12 cellular contexts compared by ENCODE assay signal in genomic region chr10:79424221-79425073, GRCh38. TPM values are rescaled to one million over a fixed set of nuclear protein-coding genes. Genes with fewer than 3 reads are reported as not detected.
DNase-seq lines count a peak whose midpoint lies in the region; ATAC-seq and TF ChIP-seq lines count a peak whose summit lies in the region.
"Had no signal": no experiment of that assay in that cellular context is flagged by ENCODE, and none has a peak within 500 bp of the region (broad histone marks: within the 10 kb centered on the region; RNA-seq: fewer than 3 reads in every experiment).

No MANE protein-coding gene starts in this region.

- no peak overlapping the region for H3K4me3 ChIP-seq in mucosa of descending colon
- no peak overlapping the region for H3K4me3 ChIP-seq in thymus (ENCODE audit: low read length)

- TF ChIP-seq CTCF in endothelial cell (IDR thresholded peaks at IDR 0.05; ENCODE audit: unreplicated experiment) (no peak), mucosa of descending colon (IDR thresholded peaks at IDR 0.05) (no peak)

- DNase-seq in NCI-H510A treated with DMSO at 0.1 percent for 48 hours (lab: John Stamatoyannopoulos, UW): peak; percentile 80
- no peak for DNase-seq in endothelial cell (ENCODE audit: low spot score)
- DNase-seq in mucosa of descending colon: peak; percentile 45 to 54 (median 52)
- no peak for DNase-seq in stimulated activated CD4-positive, alpha-beta T cell treated with anti-CD3 and anti-CD28 coated beads, Interleukin-4, amount 100 ng/mL, for 4 hours
- DNase-seq in NCI-H446 treated with DMSO at 0.1 percent for 48 hours (lab: John Stamatoyannopoulos, UW): no peak
- DNase-seq: activated T-cell treated with anti-CD3 and anti-CD28 coated beads, Interleukin-2, amount 50 U/mL, for 72 hours; effector CD8-positive, alpha-beta T cell; kidney glomerular epithelial cell; NCI-H526 treated with DMSO at 0.1 percent for 48 hours; stimulated activated CD4-positive, alpha-beta T cell treated with anti-CD3 and anti-CD28 coated beads, Interleukin-1b, Interleukin-23, amount 100 ng/mL, for 48 hours had no signal

- H3K36me3 Mint-ChIP-seq in endothelial cell (ENCODE audit: low read depth, unreplicated experiment): peaks cover 28% of the 10 kb centered on the region

- H3K4me1 ChIP-seq in mucosa of descending colon (ENCODE audit: low read depth) (peaks cover 7% of the 10 kb centered on the region), thymus (ENCODE audit: control insufficient read depth, insufficient read depth, low read length) (no peaks in the 10 kb centered on the region)

- no peaks in the 10 kb centered on the region for H3K36me3 ChIP-seq in mucosa of descending colon (ENCODE audit: low read depth)
- no peaks in the 10 kb centered on the region for H3K36me3 ChIP-seq in thymus (ENCODE audit: control insufficient read depth, insufficient read depth)

- H3K27ac Mint-ChIP-seq in endothelial cell (ENCODE audit: unreplicated experiment): peak overlapping the region; percentile 58
- H3K27ac Mint-ChIP-seq: activated T-cell treated with anti-CD3 and anti-CD28 coated beads, Interleukin-2, amount 50 U/mL, for 72 hours had no signal

- WGBS in thymus: 94% methylated on average over 11 of the region's 11 CpGs

- ATAC-seq in mucosa of descending colon (peak; percentile 82), HG03097 (IDR thresholded peaks at IDR 0.05; ENCODE audit: low FRiP score, unreplicated experiment) (no peak)
- ATAC-seq: activated T-cell treated with anti-CD3 and anti-CD28 coated beads, Interleukin-2, amount 50 U/mL, for 72 hours had no signal

- H3K4me1 Mint-ChIP-seq in endothelial cell (ENCODE audit: unreplicated experiment): peaks cover 35% of the 10 kb centered on the region

- H3K9me3 ChIP-seq in mucosa of descending colon: no peaks in the 10 kb centered on the region
- H3K9me3 ChIP-seq in thymus (ENCODE audit: control insufficient read depth): no peaks in the 10 kb centered on the region

- no peaks in the 10 kb centered on the region for H3K9me3 Mint-ChIP-seq in endothelial cell (ENCODE audit: unreplicated experiment)
- H3K9me3 Mint-ChIP-seq: activated T-cell treated with anti-CD3 and anti-CD28 coated beads, Interleukin-2, amount 50 U/mL, for 72 hours had no signal

- intact Hi-C loops in mucosa of descending colon (cut with DNase I, micrococcal nuclease): no loop called here

- H3K27me3 ChIP-seq in thymus (ENCODE audit: control insufficient read depth, insufficient read depth): no peaks in the 10 kb centered on the region

- peak overlapping the region; percentile 72 for H3K4me3 Mint-ChIP-seq in endothelial cell (ENCODE audit: unreplicated experiment)
- H3K4me3 Mint-ChIP-seq: activated T-cell treated with anti-CD3 and anti-CD28 coated beads, Interleukin-2, amount 50 U/mL, for 72 hours had no signal

- H3K27me3 Mint-ChIP-seq in endothelial cell (ENCODE audit: unreplicated experiment): peaks cover 1% of the 10 kb centered on the region

- peak overlapping the region; percentile 8 for H3K27ac ChIP-seq in thymus (ENCODE audit: low read depth)

RNA-seq across cellular contexts. Expression of gene ZCCHC24, which starts 21.0 kb away (rescaled TPM):
- total RNA-seq in endothelial cell (ENCODE audit: unreplicated experiment) (60.0 TPM), mucosa of descending colon (100 to 1,000 TPM in 1 of 3 donors, 10 to 100 TPM in 1, 1 to 10 TPM in 1; 5.6 to 125 (median 22.8) TPM)
- 5.4 TPM for polyA plus RNA-seq in thymus

Comparison
In these comparisons a context has a peak if more than half of its experiments do, and no peak if none do; other contexts are left out.
1. DNase-seq: peak in NCI-H510A treated with DMSO at 0.1 percent for 48 hours (single experiment) and mucosa of descending colon (3 of 3); none in endothelial cell (single experiment), stimulated activated CD4-positive, alpha-beta T cell treated with anti-CD3 and anti-CD28 coated beads, Interleukin-4, amount 100 ng/mL, for 4 hours (0 of 2) and NCI-H446 treated with DMSO at 0.1 percent for 48 hours (single experiment).